In genomic region chr22:24154826-24155225, GRCh38 we compare ENCODE assay signal across 11 cellular contexts. TPM values are rescaled to one million over a fixed set of nuclear protein-coding genes. Genes with fewer than 3 reads are reported as not detected.
DNase-seq lines count a peak whose midpoint lies in the region; FAIRE-seq and TF ChIP-seq lines count a peak whose summit lies in the region.
"Had no signal": no experiment of that assay in that cellular context is flagged by ENCODE, and none has a peak within 500 bp of the region (broad histone marks: within the 10 kb centered on the region; RNA-seq: fewer than 3 reads in every experiment).

No MANE protein-coding gene starts in this region.

- no peak overlapping the region for H3K9ac ChIP-seq in SK-N-MC (ENCODE audit: insufficient read length)

- TF ChIP-seq POLR2A in stomach (IDR thresholded peaks at IDR 0.05) (no peak), H54 (IDR thresholded peaks at IDR 0.05; ENCODE audit: low read depth, low read length) (no peak)

- H3K4me3 ChIP-seq in SK-N-MC (peak overlapping the region; percentile 95; the same call in 1 of the 2 replicates), stomach (no peak overlapping the region), right atrium auricular region (no peak overlapping the region)

- H3K4me1 ChIP-seq in stomach (peaks cover 37 to 73% (median 59%) of the 10 kb centered on the region in 4 donors), right atrium auricular region (peaks cover 0 to 53% of the 10 kb centered on the region in 2 donors)

- CTCF ChIA-PET in activated CD4-positive, alpha-beta T cell treated with anti-CD3 and anti-CD28 coated beads, Interleukin-2, amount 10 ng/mL, durations not matched to agents 7 days and 5 days (lab: Charles Lee): interaction anchor here (1.0 to 6.5 kb wide), 10 partner anchors 8 to 261 kb away, joined by 3 to 41 read pairs (median 4); partner anchors contain the start of gene MIF

- H3K27ac ChIP-seq in SK-N-MC: 0 out of 2 replicates have a peak overlapping the region, but pooled peaks have one; percentile 26
- peak overlapping the region in 3 of 5 donors; percentile 86 to 89 (median 86) for H3K27ac ChIP-seq in stomach
- H3K27ac ChIP-seq in right atrium auricular region: peak overlapping the region in 1 of 2 donors; percentile 91

- H3K9me3 Mint-ChIP-seq in activated CD4-positive, alpha-beta T cell treated with anti-CD3 and anti-CD28 coated beads, Interleukin-2, amount 10 ng/mL, durations not matched to agents 7 days and 5 days: no peaks in the 10 kb centered on the region
- H3K9me3 Mint-ChIP-seq in immature natural killer cell: peaks cover 0 to 3% (median 0%) of the 10 kb centered on the region in 6 donors

- H3K36me3 ChIP-seq in SK-N-MC (ENCODE audit: insufficient read depth, low read length) (no peaks in the 10 kb centered on the region), stomach (peaks cover 0 to 20% (median 8%) of the 10 kb centered on the region in 4 donors), right atrium auricular region (no peaks in the 10 kb centered on the region)
- H3K36me3 ChIP-seq: adrenal gland had no signal

- peaks cover 63% of the 10 kb centered on the region for H3K4me1 Mint-ChIP-seq in activated CD4-positive, alpha-beta T cell treated with anti-CD3 and anti-CD28 coated beads, Interleukin-2, amount 10 ng/mL, durations not matched to agents 7 days and 5 days
- peaks cover 67 to 71% of the 10 kb centered on the region in 2 donors for H3K4me1 Mint-ChIP-seq in immature natural killer cell

- no peak for TF ChIP-seq EP300 in stomach (IDR thresholded peaks at IDR 0.05)

- DNase-seq in activated CD4-positive, alpha-beta T cell treated with anti-CD3 and anti-CD28 coated beads, Interleukin-2, amount 10 ng/mL, durations not matched to agents 7 days and 5 days: no peak
- no peak for DNase-seq in activated CD4-positive, alpha-beta T cell treated with anti-CD3 and anti-CD28 coated beads, Interleukin-2, amount 50 U/mL, for 48 hours
- DNase-seq in SK-N-MC (ENCODE audit: low read depth, low spot score): no peak
- DNase-seq in immature natural killer cell: no peak
- DNase-seq in stomach: no peak
- DNase-seq in H54 (ENCODE audit: insufficient read length, low spot score): no peak
- DNase-seq in right atrium auricular region (ENCODE audit: low spot score): no peak
- DNase-seq in KG1 (lab: John Stamatoyannopoulos, UW): no peak
- DNase-seq: adrenal gland, dermis blood vessel endothelial cell, DMS153 had no signal

- H3K36me3 Mint-ChIP-seq in activated CD4-positive, alpha-beta T cell treated with anti-CD3 and anti-CD28 coated beads, Interleukin-2, amount 10 ng/mL, durations not matched to agents 7 days and 5 days (ENCODE audit: low read depth): peaks cover 16% of the 10 kb centered on the region
- no peaks in the 10 kb centered on the region for H3K36me3 Mint-ChIP-seq in immature natural killer cell

- no peaks in the 10 kb centered on the region for H3K27me3 Mint-ChIP-seq in activated CD4-positive, alpha-beta T cell treated with anti-CD3 and anti-CD28 coated beads, Interleukin-2, amount 10 ng/mL, durations not matched to agents 7 days and 5 days
- peaks cover 5 to 14% (median 6%) of the 10 kb centered on the region in 3 donors for H3K27me3 Mint-ChIP-seq in immature natural killer cell (ENCODE audit: low read depth in 3 of 3)

- no peaks in the 10 kb centered on the region for H3K27me3 ChIP-seq in stomach
- no peaks in the 10 kb centered on the region for H3K27me3 ChIP-seq in right atrium auricular region
- H3K27me3 ChIP-seq: adrenal gland had no signal

- TF ChIP-seq CTCF in stomach (IDR thresholded peaks at IDR 0.05) (no peak), right atrium auricular region (IDR thresholded peaks at IDR 0.05) (no peak)

- WGBS in stomach, 5 donors: 86 to 91% (median 90%) methylated on average over 5 of the region's 5 CpGs

- H3K9me3 ChIP-seq in SK-N-MC (ENCODE audit: low read depth, low read length) (no peaks in the 10 kb centered on the region), stomach (no peaks in the 10 kb centered on the region), right atrium auricular region (no peaks in the 10 kb centered on the region)
- H3K9me3 ChIP-seq: adrenal gland had no signal

- POLR2A ChIA-PET in activated CD4-positive, alpha-beta T cell treated with anti-CD3 and anti-CD28 coated beads, Interleukin-2, amount 10 ng/mL, durations not matched to agents 7 days and 5 days (lab: Charles Lee): interaction anchor here (0.6 kb wide), 1 partner anchor 260 kb away, joined by 4 read pairs; no protein-coding TSS in a partner anchor

- peak overlapping the region; percentile 98 for H3K27ac Mint-ChIP-seq in activated CD4-positive, alpha-beta T cell treated with anti-CD3 and anti-CD28 coated beads, Interleukin-2, amount 10 ng/mL, durations not matched to agents 7 days and 5 days
- H3K27ac Mint-ChIP-seq in immature natural killer cell: peak overlapping the region; percentile 84 to 95 (median 90)

- no peak for FAIRE-seq in H54 (lab: Jason Lieb, UNC)

- intact Hi-C loops in stomach (cut with DNase I; ENCODE audit: low total_unique reads): loop anchor here (10.0 kb wide), 1 partner anchor 140 kb away; the partner anchor contains the start of gene CABIN1

- peak overlapping the region; percentile 71 for H3K4me3 Mint-ChIP-seq in activated CD4-positive, alpha-beta T cell treated with anti-CD3 and anti-CD28 coated beads, Interleukin-2, amount 10 ng/mL, durations not matched to agents 7 days and 5 days
- peak overlapping the region; percentile 62 to 91 (median 79) for H3K4me3 Mint-ChIP-seq in immature natural killer cell

RNA-seq across cellular contexts. Expression of gene SUSD2, which starts 26.5 kb away (rescaled TPM):
- total RNA-seq in activated CD4-positive, alpha-beta T cell treated with anti-CD3 and anti-CD28 coated beads, Interleukin-2, amount 10 ng/mL, durations not matched to agents 7 days and 5 days: 1 to 10 TPM; 1.0 to 1.1 TPM
- polyA plus RNA-seq in immature natural killer cell: under 1 TPM in 2 of 3 donors, not detected in 1; 0.07 to 0.14 TPM
- 10 to 100 TPM in 3 of 5 donors, 1 to 10 TPM in 1, under 1 TPM in 1; 0.58 to 29.9 (median 17.5) TPM for total RNA-seq in stomach
- 1 to 10 TPM; 2.6 to 5.7 (median 3.2) TPM for polyA plus RNA-seq in stomach
- 1 to 10 TPM; 4.9 to 9.5 TPM for total RNA-seq in right atrium auricular region
